21 cellular contexts compared by ENCODE assay signal in the genomic region with DNA sequence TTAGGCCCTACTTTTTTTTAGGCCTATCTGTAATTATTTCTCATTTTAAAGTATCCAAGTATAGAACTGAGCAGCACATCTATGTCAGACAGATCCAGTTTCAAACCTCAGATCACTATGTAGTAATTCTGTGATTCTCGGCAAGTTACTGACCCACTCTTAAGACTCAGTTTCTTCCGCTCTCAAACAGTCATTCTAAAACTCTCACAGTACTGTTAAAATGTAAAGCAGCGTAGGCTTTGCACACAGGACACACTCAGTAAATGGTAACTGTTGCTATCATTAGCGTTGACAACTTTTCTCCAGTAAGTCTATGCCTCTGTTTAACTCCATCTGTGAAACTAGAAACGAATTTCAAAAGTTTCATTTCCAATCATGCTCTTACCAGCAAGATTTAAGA.
"Had no signal": no experiment of that assay in that cellular context is flagged by ENCODE, and none has a peak within 500 bp of the region (broad histone marks: within the 10 kb centered on the region; RNA-seq: fewer than 3 reads in every experiment).

No MANE protein-coding gene starts in this region.

- FAIRE-seq: endothelial cell of umbilical vein had no signal

- H3K4me3 Mint-ChIP-seq: activated B cell treated with CpG ODN at 0.5 μM for 24 hours; activated CD8-positive, alpha-beta T cell treated with anti-CD3 and anti-CD28 coated beads, Interleukin-2, amount 10 ng/mL, durations not matched to agents 7 days and 5 days; memory B cell; T-helper 17 cell; type B pancreatic cell had no signal

- DNase-seq: activated B cell treated with CpG ODN at 0.5 μM for 24 hours; activated CD8-positive, alpha-beta T cell treated with anti-CD3 and anti-CD28 coated beads, Interleukin-2, amount 10 ng/mL, durations not matched to agents 7 days and 5 days; activated effector memory CD4-positive, alpha-beta T cell treated with anti-CD3 and anti-CD28 coated beads, Interleukin-2, amount 50 U/mL, for 16 hours; cerebellar nuclear complex; effector CD8-positive, alpha-beta T cell; foreskin fibroblast; hypothalamus; left ventricle myocardium superior; stimulated activated CD4-positive, alpha-beta T cell treated with anti-CD3 and anti-CD28 coated beads, Interleukin-15, amount 100 ng/mL, for 24 hours; stimulated activated CD4-positive, alpha-beta T cell treated with anti-CD3 and anti-CD28 coated beads, Interleukin-4, amount 100 ng/mL, for 1 hour; stimulated activated naive CD4-positive, alpha-beta T cell treated with Interleukin-2 at 50 U/mL for 16 hours; T-helper 17 cell had no signal

- ATAC-seq: activated CD8-positive, alpha-beta T cell treated with anti-CD3 and anti-CD28 coated beads, Interleukin-2, amount 10 ng/mL, durations not matched to agents 7 days and 5 days; left ventricle myocardium superior; T-helper 17 cell had no signal

- H3K9me3 Mint-ChIP-seq: activated B cell treated with CpG ODN at 0.5 μM for 24 hours, memory B cell, type B pancreatic cell had no signal

- H3K36me3 Mint-ChIP-seq: memory B cell had no signal

- H3K36me3 ChIP-seq: ascending aorta, breast epithelium, right atrium auricular region, suprapubic skin had no signal

- H3K4me1 Mint-ChIP-seq: activated B cell treated with CpG ODN at 0.5 μM for 24 hours, T-helper 17 cell had no signal

- H3K27me3 Mint-ChIP-seq: activated B cell treated with CpG ODN at 0.5 μM for 24 hours, progenitor cell of endocrine pancreas, type B pancreatic cell had no signal

- H3K4me1 ChIP-seq: ascending aorta, breast epithelium, right atrium auricular region, suprapubic skin had no signal

- H3K27ac ChIP-seq: ascending aorta, breast epithelium, right atrium auricular region, skin epidermis, suprapubic skin had no signal

- H3K9me3 ChIP-seq: ascending aorta, breast epithelium, right atrium auricular region, suprapubic skin had no signal

- H3K27me3 ChIP-seq: ascending aorta, breast epithelium, right atrium auricular region, suprapubic skin had no signal

- H3K4me3 ChIP-seq: ascending aorta, breast epithelium, right atrium auricular region, skin epidermis, suprapubic skin had no signal

- H3K27ac Mint-ChIP-seq: activated B cell treated with CpG ODN at 0.5 μM for 24 hours; activated CD8-positive, alpha-beta T cell treated with anti-CD3 and anti-CD28 coated beads, Interleukin-2, amount 10 ng/mL, durations not matched to agents 7 days and 5 days; memory B cell; progenitor cell of endocrine pancreas; T-helper 17 cell; type B pancreatic cell had no signal
